In the genomic region with DNA sequence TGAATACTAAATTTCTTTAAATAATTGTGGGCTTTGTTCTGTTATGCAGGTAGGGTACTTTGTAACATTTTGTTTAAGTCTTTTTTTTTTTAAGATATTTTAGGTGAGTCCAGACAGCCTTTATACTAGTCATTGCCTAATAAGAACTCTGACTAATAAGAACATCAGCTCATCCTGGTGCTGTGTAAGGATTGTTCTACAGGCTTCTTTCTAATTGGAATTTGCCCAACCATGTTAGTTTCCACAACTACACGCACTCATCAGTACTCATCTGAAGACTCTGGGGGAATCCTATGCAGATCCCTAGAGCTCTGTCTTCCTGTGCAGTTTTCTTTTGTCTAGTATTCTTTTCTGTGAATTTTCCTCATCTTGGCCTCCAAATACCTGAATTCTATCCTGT, we compare ENCODE assay signal across 20 cellular contexts.
"Had no signal": no experiment of that assay in that cellular context is flagged by ENCODE, and none has a peak within 500 bp of the region (broad histone marks: within the 10 kb centered on the region; RNA-seq: fewer than 3 reads in every experiment).

No MANE protein-coding gene starts in this region.

- H3K9me3 ChIP-seq: SJSA1 had no signal

- FAIRE-seq: RCC 7860 had no signal

- H3K4me1 ChIP-seq: SJSA1 had no signal

- H3K4me3 ChIP-seq: SJSA1, SK-N-MC had no signal

- DNase-seq: KBM-7, MM.1S, NCI-H1092 treated with DMSO at 0.1 percent for 48 hours, NCI-H1436, NCI-H187, NCI-H2029, NCI-H2081 treated with DMSO at 0.1 percent for 48 hours, NCI-H2171, NCI-H226, NCI-H446, NCI-H510A, NCI-H524 treated with DMSO at 0.1 percent for 48 hours, NCI-H69, NCI-H774, Right ventricle myocardium superior, SIG-M5 had no signal

- H3K27me3 ChIP-seq: SJSA1 had no signal

- H3K36me3 ChIP-seq: SJSA1 had no signal

- H3K27ac ChIP-seq: HL-60, SJSA1, SK-N-MC had no signal
